ENCODE assay signal across 2 cellular contexts in the genomic region with DNA sequence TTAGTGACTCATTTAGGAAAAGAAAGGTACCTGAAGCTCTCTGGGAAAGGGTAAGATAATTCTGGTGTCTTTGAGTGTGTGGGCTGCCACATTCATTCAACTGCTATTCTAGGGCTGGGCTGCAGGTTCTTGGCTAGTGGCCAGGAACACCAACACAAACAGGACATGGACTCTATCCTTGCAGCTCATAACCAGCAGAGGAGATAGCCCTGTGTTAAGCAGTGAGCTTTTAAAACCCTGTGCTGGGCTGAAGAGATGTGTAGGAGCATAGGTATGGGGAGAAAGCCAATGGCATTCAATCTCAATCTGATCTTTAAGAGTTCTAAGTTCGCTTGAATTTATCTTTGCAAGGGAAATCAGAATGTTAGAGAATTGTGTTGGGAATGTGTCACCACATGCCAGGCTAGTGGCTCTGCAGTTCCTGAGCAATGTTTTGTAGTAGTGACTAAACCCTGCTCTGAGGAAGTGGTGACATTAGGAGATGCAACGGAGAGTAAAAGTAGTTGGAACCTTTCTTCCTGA.
TF ChIP-seq lines count a peak whose summit lies in the region.

No MANE protein-coding gene starts in this region.

TF ChIP-seq in A549, 52 proteins besides CTCF, POLR2A, EP300 and RAD21 (continued from another document):
- TF ChIP-seq FOSB (CRISPR knock-in tag; IDR thresholded peaks at IDR 0.05) (no peak), ZNF302 (CRISPR knock-in tag; IDR thresholded peaks at IDR 0.05) (no peak), E2F6 (IDR thresholded peaks at IDR 0.05; ENCODE audit: borderline replicate concordance, low read depth) (no peak), RFX5 (IDR thresholded peaks at IDR 0.05) (no peak), HEYL (CRISPR knock-in tag; IDR thresholded peaks at IDR 0.05) (no peak), MAFK (IDR thresholded peaks at IDR 0.05; ENCODE audit: partially characterized antibody) (no peak), SREBF2 (IDR thresholded peaks at IDR 0.05) (no peak), BHLHE40 (IDR thresholded peaks at IDR 0.05; ENCODE audit: low read depth, low read length) (no peak)
- TF ChIP-seq, protein P1, sequence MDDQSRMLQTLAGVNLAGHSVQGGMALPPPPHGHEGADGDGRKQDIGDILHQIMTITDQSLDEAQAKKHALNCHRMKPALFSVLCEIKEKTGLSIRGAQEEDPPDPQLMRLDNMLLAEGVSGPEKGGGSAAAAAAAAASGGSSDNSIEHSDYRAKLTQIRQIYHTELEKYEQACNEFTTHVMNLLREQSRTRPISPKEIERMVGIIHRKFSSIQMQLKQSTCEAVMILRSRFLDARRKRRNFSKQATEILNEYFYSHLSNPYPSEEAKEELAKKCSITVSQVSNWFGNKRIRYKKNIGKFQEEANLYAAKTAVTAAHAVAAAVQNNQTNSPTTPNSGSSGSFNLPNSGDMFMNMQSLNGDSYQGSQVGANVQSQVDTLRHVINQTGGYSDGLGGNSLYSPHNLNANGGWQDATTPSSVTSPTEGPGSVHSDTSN (IDR thresholded peaks at IDR 0.05) = no peak

TF ChIP-seq in WTC11, 78 proteins besides CTCF, POLR2A, EP300 and RAD21 (continued from another document):
- TF ChIP-seq FOXJ3 (CRISPR knock-in tag; IDR thresholded peaks at IDR 0.05; ENCODE audit: borderline replicate concordance) = no peak
- TF ChIP-seq STAT6 (CRISPR knock-in tag; conservative IDR thresholded peaks at IDR 0.05; ENCODE audit: low read depth) = no peak
- TF ChIP-seq ZMAT4 (CRISPR knock-in tag; IDR thresholded peaks at IDR 0.05) = no peak
- no peak for TF ChIP-seq TP53 (CRISPR knock-in tag; IDR thresholded peaks at IDR 0.05)
- TF ChIP-seq ZNF416 (CRISPR knock-in tag; IDR thresholded peaks at IDR 0.05) = no peak
- TF ChIP-seq TEAD4 (CRISPR knock-in tag; IDR thresholded peaks at IDR 0.05) = no peak
